ENCODE assay signal across 2 cellular contexts in the genomic region with DNA sequence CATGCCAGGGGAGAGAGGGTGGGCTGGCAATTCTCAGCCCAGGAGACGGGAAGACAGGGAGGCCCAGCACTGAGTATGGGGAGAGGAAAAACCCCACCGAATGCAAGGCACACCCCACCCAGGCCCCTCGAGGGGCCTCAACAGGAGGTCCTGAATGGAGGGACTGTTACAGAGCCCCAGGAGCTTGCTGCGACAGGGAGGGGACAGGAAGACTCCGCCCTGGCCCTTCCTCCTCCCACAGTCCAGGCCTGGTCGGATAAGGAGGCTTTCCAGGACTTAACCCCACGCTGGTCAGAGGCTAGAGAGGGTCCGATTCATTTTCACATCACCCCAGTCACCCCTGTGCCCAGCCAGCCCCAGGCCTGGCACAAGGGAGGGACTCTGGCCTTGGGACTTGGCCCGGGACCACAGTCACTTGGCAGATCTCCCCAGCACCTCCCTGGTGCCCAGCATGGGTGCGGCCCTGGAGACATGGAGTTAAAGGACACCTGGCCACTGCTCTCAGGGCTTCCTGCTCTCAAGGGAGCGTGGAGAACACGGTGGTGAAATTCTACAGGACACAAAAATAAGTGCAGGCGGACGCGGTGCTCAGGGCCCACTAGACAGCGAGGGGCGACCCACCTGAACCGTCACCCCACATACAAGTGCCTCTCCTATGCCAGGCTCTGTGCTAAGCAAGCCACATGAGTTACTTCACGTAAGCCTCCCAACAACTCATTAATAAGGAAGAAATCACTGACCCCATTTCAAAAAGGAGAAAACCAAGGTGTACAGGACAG.
TF ChIP-seq lines count a peak whose summit lies in the region.

No MANE protein-coding gene starts in this region.

TF ChIP-seq in SK-N-SH treated with all-trans-retinoic acid at 6 μM for 48 hours, 23 proteins besides CTCF, POLR2A, EP300 and RAD21 (continued from another document):
- no peak for TF ChIP-seq POU6F1 (CRISPR knock-in tag; IDR thresholded peaks at IDR 0.05; ENCODE audit: borderline replicate concordance, low read depth)
- no peak for TF ChIP-seq ISL1 (CRISPR knock-in tag; IDR thresholded peaks at IDR 0.05)
- TF ChIP-seq, protein P1, sequence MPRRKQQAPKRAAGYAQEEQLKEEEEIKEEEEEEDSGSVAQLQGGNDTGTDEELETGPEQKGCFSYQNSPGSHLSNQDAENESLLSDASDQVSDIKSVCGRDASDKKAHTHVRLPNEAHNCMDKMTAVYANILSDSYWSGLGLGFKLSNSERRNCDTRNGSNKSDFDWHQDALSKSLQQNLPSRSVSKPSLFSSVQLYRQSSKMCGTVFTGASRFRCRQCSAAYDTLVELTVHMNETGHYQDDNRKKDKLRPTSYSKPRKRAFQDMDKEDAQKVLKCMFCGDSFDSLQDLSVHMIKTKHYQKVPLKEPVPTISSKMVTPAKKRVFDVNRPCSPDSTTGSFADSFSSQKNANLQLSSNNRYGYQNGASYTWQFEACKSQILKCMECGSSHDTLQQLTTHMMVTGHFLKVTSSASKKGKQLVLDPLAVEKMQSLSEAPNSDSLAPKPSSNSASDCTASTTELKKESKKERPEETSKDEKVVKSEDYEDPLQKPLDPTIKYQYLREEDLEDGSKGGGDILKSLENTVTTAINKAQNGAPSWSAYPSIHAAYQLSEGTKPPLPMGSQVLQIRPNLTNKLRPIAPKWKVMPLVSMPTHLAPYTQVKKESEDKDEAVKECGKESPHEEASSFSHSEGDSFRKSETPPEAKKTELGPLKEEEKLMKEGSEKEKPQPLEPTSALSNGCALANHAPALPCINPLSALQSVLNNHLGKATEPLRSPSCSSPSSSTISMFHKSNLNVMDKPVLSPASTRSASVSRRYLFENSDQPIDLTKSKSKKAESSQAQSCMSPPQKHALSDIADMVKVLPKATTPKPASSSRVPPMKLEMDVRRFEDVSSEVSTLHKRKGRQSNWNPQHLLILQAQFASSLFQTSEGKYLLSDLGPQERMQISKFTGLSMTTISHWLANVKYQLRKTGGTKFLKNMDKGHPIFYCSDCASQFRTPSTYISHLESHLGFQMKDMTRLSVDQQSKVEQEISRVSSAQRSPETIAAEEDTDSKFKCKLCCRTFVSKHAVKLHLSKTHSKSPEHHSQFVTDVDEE (CRISPR knock-in tag; IDR thresholded peaks at IDR 0.05), result no peak
- no peak for TF ChIP-seq CSDC2 (CRISPR knock-in tag; IDR thresholded peaks at IDR 0.05)
- no peak for TF ChIP-seq PPARA (CRISPR knock-in tag; IDR thresholded peaks at IDR 0.05; ENCODE audit: borderline replicate concordance)
- no peak for TF ChIP-seq RARB (CRISPR knock-in tag; IDR thresholded peaks at IDR 0.05)
TF ChIP-seq in SK-N-SH treated with all-trans-retinoic acid at 6 μM for 48 hours: peak in this region for 0.

TF ChIP-seq in neural cell, 6 proteins besides CTCF, POLR2A, EP300 and RAD21 (continued from another document):
- TF ChIP-seq EZH2 (IDR thresholded peaks at IDR 0.05; ENCODE audit: borderline replicate concordance, insufficient read depth, low read length, poor library complexity, severe bottlenecking) (no peak), SMC3 (conservative IDR thresholded peaks at IDR 0.05; ENCODE audit: poor library complexity) (no peak)
